27 cellular contexts compared by ENCODE assay signal in genomic region chr14:65330416-65330815, GRCh38.
A peak's percentile ranks its signal among the peaks of the same experiment; 100 is the strongest.
DNase-seq lines count a peak whose midpoint lies in the region; ATAC-seq and TF ChIP-seq lines count a peak whose summit lies in the region.
"Had no signal": no experiment of that assay in that cellular context is flagged by ENCODE, and none has a peak within 500 bp of the region (broad histone marks: within the 10 kb centered on the region; RNA-seq: fewer than 3 reads in every experiment).

No MANE protein-coding gene starts in this region.

- TF ChIP-seq EP300 in sigmoid colon (IDR thresholded peaks at IDR 0.05): no peak

- H3K4me1 Mint-ChIP-seq in activated naive CD8-positive, alpha-beta T cell (ENCODE audit: low read depth): peaks cover 24% of the 10 kb centered on the region
- H3K4me1 Mint-ChIP-seq in activated naive CD8-positive, alpha-beta T cell treated with anti-CD3 and anti-CD28 coated beads, Interleukin-2, amount 50 U/mL, for 24 hours: peaks cover 38% of the 10 kb centered on the region

- H3K27ac Mint-ChIP-seq in activated naive CD8-positive, alpha-beta T cell: peak overlapping the region; percentile 55
- H3K27ac Mint-ChIP-seq in activated naive CD8-positive, alpha-beta T cell treated with anti-CD3 and anti-CD28 coated beads, Interleukin-2, amount 50 U/mL, for 24 hours: no peak overlapping the region
- H3K27ac Mint-ChIP-seq: CD8-positive, alpha-beta T cell; mesothelial cell of epicardium; T-helper 17 cell had no signal

- WGBS in spleen, 5 donors: 61 to 71% (median 68%) methylated on average over 1 of the region's 1 CpG
- 72 to 81% methylated on average over 1 of the region's 1 CpG for WGBS in sigmoid colon, 2 donors

- no peak for TF ChIP-seq POLR2A in spleen (IDR thresholded peaks at IDR 0.05)
- TF ChIP-seq POLR2A in sigmoid colon (IDR thresholded peaks at IDR 0.05): no peak

- no peaks in the 10 kb centered on the region for H3K27me3 Mint-ChIP-seq in activated naive CD8-positive, alpha-beta T cell
- no peaks in the 10 kb centered on the region for H3K27me3 Mint-ChIP-seq in activated naive CD8-positive, alpha-beta T cell treated with anti-CD3 and anti-CD28 coated beads, Interleukin-2, amount 50 U/mL, for 24 hours
- H3K27me3 Mint-ChIP-seq: naive thymus-derived CD8-positive, alpha-beta T cell; T-helper 17 cell had no signal

- H3K4me1 ChIP-seq in spleen: peaks cover 3 to 55% (median 36%) of the 10 kb centered on the region in 6 donors
- H3K4me1 ChIP-seq in effector memory CD4-positive, alpha-beta T cell (ENCODE audit: control insufficient read depth, insufficient read depth, low read length, poor library complexity, severe bottlenecking): no peaks in the 10 kb centered on the region
- peaks cover 0 to 32% (median 18%) of the 10 kb centered on the region in 4 donors for H3K4me1 ChIP-seq in sigmoid colon

- H3K9me3 Mint-ChIP-seq in activated naive CD8-positive, alpha-beta T cell (ENCODE audit: low read depth): no peaks in the 10 kb centered on the region
- H3K9me3 Mint-ChIP-seq in activated naive CD8-positive, alpha-beta T cell treated with anti-CD3 and anti-CD28 coated beads, Interleukin-2, amount 50 U/mL, for 24 hours: no peaks in the 10 kb centered on the region
- H3K9me3 Mint-ChIP-seq: activated T-cell treated with anti-CD3 and anti-CD28 coated beads, Interleukin-2, amount 50 U/mL, for 4 hours; CD8-positive, alpha-beta T cell; naive thymus-derived CD8-positive, alpha-beta T cell had no signal

- H3K9me3 ChIP-seq in spleen: no peaks in the 10 kb centered on the region
- no peaks in the 10 kb centered on the region for H3K9me3 ChIP-seq in effector memory CD4-positive, alpha-beta T cell (ENCODE audit: control insufficient read depth, low read length)
- H3K9me3 ChIP-seq in sigmoid colon: no peaks in the 10 kb centered on the region
- H3K9me3 ChIP-seq: ovary, SK-N-SH, upper lobe of right lung had no signal

- no peak for ATAC-seq in activated naive CD8-positive, alpha-beta T cell treated with anti-CD3 and anti-CD28 coated beads, Interleukin-2, amount 50 U/mL, for 24 hours
- ATAC-seq: activated T-cell treated with anti-CD3 and anti-CD28 coated beads, Interleukin-2, amount 50 U/mL, for 4 hours; CD8-positive, alpha-beta T cell; left lobe of liver; naive thymus-derived CD8-positive, alpha-beta T cell; right cardiac atrium; T-helper 17 cell; upper lobe of right lung had no signal

- H3K27ac ChIP-seq in spleen: peak overlapping the region in 5 of 8 donors; percentile 22 to 69 (median 44)
- no peak overlapping the region for H3K27ac ChIP-seq in effector memory CD4-positive, alpha-beta T cell (ENCODE audit: insufficient read depth, low read length, poor library complexity, severe bottlenecking)
- no peak overlapping the region for H3K27ac ChIP-seq in sigmoid colon
- H3K27ac ChIP-seq: 22Rv1, KMS-11, ovary, upper lobe of right lung had no signal

- no peaks in the 10 kb centered on the region for H3K27me3 ChIP-seq in spleen (replicated peaks in 1 of 7)
- H3K27me3 ChIP-seq in effector memory CD4-positive, alpha-beta T cell (replicated peaks; ENCODE audit: control insufficient read depth, insufficient read depth, low read length, poor library complexity, severe bottlenecking): no peaks in the 10 kb centered on the region
- no peaks in the 10 kb centered on the region for H3K27me3 ChIP-seq in sigmoid colon
- H3K27me3 ChIP-seq: ovary, upper lobe of right lung had no signal

- H3K4me3 ChIP-seq in epithelial cell of esophagus (ENCODE audit: low read length): no peak overlapping the region
- H3K4me3 ChIP-seq in spleen: no peak overlapping the region
- H3K4me3 ChIP-seq in effector memory CD4-positive, alpha-beta T cell (ENCODE audit: insufficient read depth, low read depth, low read length, poor library complexity, severe bottlenecking): no peak overlapping the region
- H3K4me3 ChIP-seq in sigmoid colon: no peak overlapping the region
- H3K4me3 ChIP-seq: ovary, upper lobe of right lung had no signal

- H3K36me3 Mint-ChIP-seq in activated naive CD8-positive, alpha-beta T cell: peaks cover 3% of the 10 kb centered on the region
- H3K36me3 Mint-ChIP-seq in activated naive CD8-positive, alpha-beta T cell treated with anti-CD3 and anti-CD28 coated beads, Interleukin-2, amount 50 U/mL, for 24 hours (ENCODE audit: low read depth): peaks cover 4% of the 10 kb centered on the region
- H3K36me3 Mint-ChIP-seq: CD8-positive, alpha-beta T cell; mesothelial cell of epicardium; naive thymus-derived CD8-positive, alpha-beta T cell had no signal

- no peak for DNase-seq in activated naive CD8-positive, alpha-beta T cell treated with anti-CD3 and anti-CD28 coated beads, Interleukin-2, amount 50 U/mL, for 24 hours
- DNase-seq in M059J (ENCODE audit: low read depth) (peak; percentile 35), epithelial cell of esophagus (ENCODE audit: low read depth) (peak; percentile 83), spleen (no peak), sigmoid colon (no peak), amygdala (lab: John Stamatoyannopoulos, UW) (no peak)
- DNase-seq in effector memory CD4-positive, alpha-beta T cell: no peak
- DNase-seq: activated CD4-positive, alpha-beta T cell treated with anti-CD3 and anti-CD28 coated beads for 4 hours; activated naive CD4-positive, alpha-beta T cell; activated T-cell treated with anti-CD3 and anti-CD28 coated beads, Interleukin-2, amount 50 U/mL, for 4 hours; CD8-positive, alpha-beta T cell; DMS153; foreskin melanocyte; GOT3; naive thymus-derived CD8-positive, alpha-beta T cell; NCI-H2171; NCI-H526; ovary; right cardiac atrium; SK-N-SH; T-helper 17 cell; upper lobe of right lung had no signal

- no peak overlapping the region for H3K4me3 Mint-ChIP-seq in activated naive CD8-positive, alpha-beta T cell
- no peak overlapping the region for H3K4me3 Mint-ChIP-seq in activated naive CD8-positive, alpha-beta T cell treated with anti-CD3 and anti-CD28 coated beads, Interleukin-2, amount 50 U/mL, for 24 hours
- H3K4me3 Mint-ChIP-seq: activated T-cell treated with anti-CD3 and anti-CD28 coated beads, Interleukin-2, amount 50 U/mL, for 4 hours; CD8-positive, alpha-beta T cell; mesothelial cell of epicardium; naive thymus-derived CD8-positive, alpha-beta T cell; T-helper 17 cell had no signal

- no peaks in the 10 kb centered on the region for H3K36me3 ChIP-seq in spleen
- H3K36me3 ChIP-seq in effector memory CD4-positive, alpha-beta T cell (ENCODE audit: control insufficient read depth, insufficient read depth, low read length): no peaks in the 10 kb centered on the region
- no peaks in the 10 kb centered on the region for H3K36me3 ChIP-seq in sigmoid colon
- H3K36me3 ChIP-seq: ovary, upper lobe of right lung had no signal

- TF ChIP-seq CTCF in epithelial cell of esophagus (IDR thresholded peaks at IDR 0.05; ENCODE audit: insufficient read depth, low read depth, low read length, missing control alignments): no peak
- TF ChIP-seq CTCF in spleen (IDR thresholded peaks at IDR 0.05 in 8 of 11, conservative IDR thresholded peaks at IDR 0.05 in 3 of 11): no peak
- TF ChIP-seq CTCF in sigmoid colon (IDR thresholded peaks at IDR 0.05): no peak

- intact Hi-C loops in spleen (cut with DNase I; ENCODE audit: low total_unique reads): no loop called here
- intact Hi-C loops in sigmoid colon (cut with DNase I): no loop called here

Comparison
In these comparisons a context has a peak if more than half of its experiments do, and no peak if none do; other contexts are left out.
1. DNase-seq: peak in M059J (single experiment) and epithelial cell of esophagus (single experiment); none in activated naive CD8-positive, alpha-beta T cell treated with anti-CD3 and anti-CD28 coated beads, Interleukin-2, amount 50 U/mL, for 24 hours (single experiment), spleen (single experiment), effector memory CD4-positive, alpha-beta T cell (0 of 3), sigmoid colon (single experiment) and amygdala (0 of 56).
2. H3K27ac ChIP-seq: peak in spleen (5 of 8); none in effector memory CD4-positive, alpha-beta T cell (single experiment) and sigmoid colon (0 of 4).